Comparison of ENCODE assay signal across 8 cellular contexts in genomic region chr12:130818381-130819247, GRCh38. TPM values are rescaled to one million over a fixed set of nuclear protein-coding genes. Genes with fewer than 3 reads are reported as not detected.
DNase-seq lines count a peak whose midpoint lies in the region; ATAC-seq lines count a peak whose summit lies in the region.

No MANE protein-coding gene starts in this region.

- peak overlapping the region; percentile 88 to 94 (median 92) for H3K4me3 Mint-ChIP-seq in IgD-negative memory B cell

- peaks cover 11 to 12% (median 12%) of the 10 kb centered on the region in 3 donors for H3K4me1 Mint-ChIP-seq in IgD-negative memory B cell

- DNase-seq in DMS153 treated with DMSO at 0.1 percent for 48 hours (lab: John Stamatoyannopoulos, UW; ENCODE audit: unreplicated experiment) = peak; percentile 77
- DNase-seq in activated CD4-positive, CD25-positive, alpha-beta regulatory T cell treated with anti-CD3 and anti-CD28 coated beads, Interleukin-2, amount 50 U/mL, for 16 hours (ENCODE audit: low read depth, low spot score) = peak; percentile 48
- DNase-seq in caudate nucleus (lab: John Stamatoyannopoulos, UW) = peak in 51 of 61 donors; percentile 3 to 78 (median 45)
- DNase-seq in left lobe of liver (ENCODE audit: low spot score) = no peak
- DNase-seq in stimulated activated CD4-positive, alpha-beta T cell treated with anti-CD3 and anti-CD28 coated beads, Interleukin-4, amount 100 ng/mL, for 24 hours = peak; percentile 78
- no peak for DNase-seq in GOT3 (lab: John Stamatoyannopoulos, UW)

- no peak overlapping the region for H3K27ac ChIP-seq in caudate nucleus (ENCODE audit: low read depth, low read length)

- ATAC-seq in GM21515 (IDR thresholded peaks at IDR 0.05; ENCODE audit: unreplicated experiment) (peak; percentile 75), left lobe of liver (peak; percentile 87)

- no peaks in the 10 kb centered on the region for H3K27me3 Mint-ChIP-seq in IgD-negative memory B cell

- peaks cover 6% of the 10 kb centered on the region for H3K36me3 Mint-ChIP-seq in IgD-negative memory B cell

- peak overlapping the region; percentile 39 to 89 (median 62) for H3K27ac Mint-ChIP-seq in IgD-negative memory B cell

- no peaks in the 10 kb centered on the region for H3K9me3 Mint-ChIP-seq in IgD-negative memory B cell

RNA-seq across cellular contexts. Expression of gene STX2, which starts 20.4 kb away (rescaled TPM):
- 6.2 TPM for polyA plus RNA-seq in IgD-negative memory B cell
- 8.1 TPM for total RNA-seq in left lobe of liver

RNA-seq across cellular contexts. Expression of gene RAN, which starts 53.3 kb away (rescaled TPM):
- 559 TPM for polyA plus RNA-seq in IgD-negative memory B cell
- 140 TPM for total RNA-seq in left lobe of liver

Comparison
In these comparisons a context has a peak if more than half of its experiments do, and no peak if none do; other contexts are left out.
1. DNase-seq: peak in DMS153 treated with DMSO at 0.1 percent for 48 hours (single experiment), activated CD4-positive, CD25-positive, alpha-beta regulatory T cell treated with anti-CD3 and anti-CD28 coated beads, Interleukin-2, amount 50 U/mL, for 16 hours (single experiment), caudate nucleus (51 of 61) and stimulated activated CD4-positive, alpha-beta T cell treated with anti-CD3 and anti-CD28 coated beads, Interleukin-4, amount 100 ng/mL, for 24 hours (single experiment); none in left lobe of liver (single experiment) and GOT3 (single experiment).